Comparison of ENCODE assay signal across 20 cellular contexts in genomic region chr15:22951381-22952280, GRCh38. TPM values are rescaled to one million over a fixed set of nuclear protein-coding genes. Genes with fewer than 3 reads are reported as not detected.
A peak's percentile ranks its signal among the peaks of the same experiment; 100 is the strongest.
DNase-seq lines count a peak whose midpoint lies in the region; ATAC-seq, FAIRE-seq and TF ChIP-seq lines count a peak whose summit lies in the region.
"Had no signal": no experiment of that assay in that cellular context is flagged by ENCODE, and none has a peak within 500 bp of the region (broad histone marks: within the 10 kb centered on the region; RNA-seq: fewer than 3 reads in every experiment).

No MANE protein-coding gene starts in this region.

- H3K4me2 ChIP-seq in HepG2 (ENCODE audit: low read depth, low read length) (no peak overlapping the region), PC-9 (no peak overlapping the region)

- TF ChIP-seq CTCF in liver (IDR thresholded peaks at IDR 0.05; ENCODE audit: low read depth, low read length, missing input control) (no peak), HepG2 (CRISPR knock-in tag; IDR thresholded peaks at IDR 0.05) (no peak), psoas muscle (IDR thresholded peaks at IDR 0.05) (no peak), PC-9 (conservative IDR thresholded peaks at IDR 0.05) (no peak)

- no peak for FAIRE-seq in HepG2 (lab: Jason Lieb, UNC)
- FAIRE-seq: endometrium had no signal

- H3K9ac ChIP-seq in liver (ENCODE audit: low read depth in 1 of 2, low read length in 2 of 2): no peak overlapping the region
- H3K9ac ChIP-seq in HepG2 (ENCODE audit: insufficient read depth, low read depth, low read length): no peak overlapping the region
- H3K9ac ChIP-seq: GM23248 had no signal

- TF ChIP-seq RAD21 in liver (IDR thresholded peaks at IDR 0.05) (no peak), HepG2 (CRISPR knock-in tag; IDR thresholded peaks at IDR 0.05) (no peak)

- no peak overlapping the region for H3K4me3 ChIP-seq in liver (ENCODE audit: low read depth in 1 of 3, low read length in 3 of 3)
- no peak overlapping the region for H3K4me3 ChIP-seq in HepG2 (replicated peaks in 1 of 3; ENCODE audit: insufficient read depth in 1 of 3, low read depth in 2 of 3, low read length in 3 of 3)
- H3K4me3 ChIP-seq in psoas muscle: no peak overlapping the region
- no peak overlapping the region for H3K4me3 ChIP-seq in PC-9
- H3K4me3 ChIP-seq: cardiac muscle cell, GM23248 had no signal

- POLR2A ChIA-PET in HepG2 (lab: Yijun Ruan, JAX) (no interaction called here), PC-9 (lab: Charles Lee; ENCODE audit: unreplicated experiment) (interaction anchor here (0.6 kb wide), 1 partner anchor 13 kb away, joined by 3 read pairs; no protein-coding TSS in a partner anchor)

- BruUV-seq in HepG2 (replicated peaks; lab: Mats Ljungman, UMichigan): no TSS peak
- BruUV-seq in PC-9 (replicated peaks; lab: Mats Ljungman, UMichigan): no TSS peak

- ATAC-seq in HepG2 (no peak), psoas muscle (no peak), HG02798 (IDR thresholded peaks at IDR 0.05; ENCODE audit: poor library complexity, unreplicated experiment) (no peak), HG03520 (IDR thresholded peaks at IDR 0.05; ENCODE audit: unreplicated experiment) (no peak)
- ATAC-seq: activated naive CD4-positive, alpha-beta T cell treated with anti-CD3 and anti-CD28 coated beads, Interleukin-2, amount 50 U/mL, for 72 hours; CD8-positive, alpha-beta T cell had no signal

- intact Hi-C loops in HepG2 (cut with micrococcal nuclease; ENCODE audit: unreplicated experiment): no loop called here
- intact Hi-C loops in psoas muscle (cut with DNase I): no loop called here
- intact Hi-C loops in PC-9 (cut with micrococcal nuclease; ENCODE audit: unreplicated experiment): no loop called here

- peaks cover 0 to 15% (median 7%) of the 10 kb centered on the region in 4 donors for H3K4me1 ChIP-seq in liver (ENCODE audit: control insufficient read depth in 4 of 4, insufficient read depth in 4 of 4, low read length in 3 of 4)
- H3K4me1 ChIP-seq in HepG2 (ENCODE audit: insufficient read depth, low read length): peaks cover 50% of the 10 kb centered on the region
- H3K4me1 ChIP-seq in psoas muscle: peaks cover 11% of the 10 kb centered on the region
- no peaks in the 10 kb centered on the region for H3K4me1 ChIP-seq in PC-9 (replicated peaks; ENCODE audit: insufficient read depth)

- no peaks in the 10 kb centered on the region for H3K9me2 ChIP-seq in PC-9 (ENCODE audit: insufficient read depth)

- H3K36me3 ChIP-seq in liver (ENCODE audit: control insufficient read depth in 4 of 4, insufficient read depth in 3 of 4, low read depth in 1 of 4, low read length in 3 of 4) (peaks cover 0 to 2% (median 0%) of the 10 kb centered on the region in 4 donors), HepG2 (replicated peaks in 1 of 2; ENCODE audit: control insufficient read depth in 1 of 2, insufficient read depth in 2 of 2, low read length in 2 of 2) (no peaks in the 10 kb centered on the region; a peak in 1 of 5 replicates), psoas muscle (ENCODE audit: insufficient read depth in 1 of 2, low read depth in 1 of 2) (peaks cover 0 to 3% of the 10 kb centered on the region in 2 donors), PC-9 (ENCODE audit: low read depth) (no peaks in the 10 kb centered on the region)
- H3K36me3 ChIP-seq: cardiac muscle cell had no signal

- CTCF ChIA-PET in HepG2 (lab: Yijun Ruan, JAX; ENCODE audit: low intra/inter-chr PET ratio, low total read pairs): no interaction called here
- CTCF ChIA-PET in PC-9 (lab: Charles Lee): no interaction called here

- DNase-seq in HepG2 (ENCODE audit: low spot score) (no peak), hepatic stellate cell (ENCODE audit: low spot score) (peak; percentile 57), psoas muscle (no peak), PC-9 (no peak), cerebellar nuclear complex (lab: John Stamatoyannopoulos, UW) (no peak)
- DNase-seq: activated CD4-positive, CD25-positive, alpha-beta regulatory T cell treated with anti-CD3 and anti-CD28 coated beads, Interleukin-2, amount 50 U/mL, for 72 hours; CD8-positive, alpha-beta T cell; EL; GM23248; NCI-H1694 treated with DMSO at 0.1 percent for 48 hours; NCI-H446; retina; SIG-M5 had no signal

- H3K27ac ChIP-seq in liver (ENCODE audit: low read depth in 1 of 2, low read length in 2 of 2) (peak overlapping the region; percentile 62 to 68), HepG2 (ENCODE audit: extremely low read length, insufficient read depth, low read length) (no peak overlapping the region), psoas muscle (peak overlapping the region; percentile 5), PC-9 (no peak overlapping the region)
- H3K27ac ChIP-seq: cardiac muscle cell, GM23248 had no signal

- peaks cover 24% of the 10 kb centered on the region; the same call in 1 of the 2 replicates for H4K20me1 ChIP-seq in HepG2 (ENCODE audit: insufficient read depth, low read length)
- no peaks in the 10 kb centered on the region; the same call in 1 of the 2 replicates for H4K20me1 ChIP-seq in PC-9 (ENCODE audit: insufficient read depth)

- H3K9me3 ChIP-seq in liver (ENCODE audit: control insufficient read depth in 4 of 4, low read length in 3 of 4) (no peaks in the 10 kb centered on the region), HepG2 (ENCODE audit: low read length) (no peaks in the 10 kb centered on the region), psoas muscle (no peaks in the 10 kb centered on the region), PC-9 (ENCODE audit: insufficient read depth, low read depth) (no peaks in the 10 kb centered on the region)
- H3K9me3 ChIP-seq: tibial nerve had no signal

- WGBS in liver: 89% methylated on average over 39 of the region's 39 CpGs
- WGBS in HepG2 (ENCODE audit: low lambda C conversion rate): 96% methylated on average over 21 of the region's 39 CpGs
- WGBS in psoas muscle, 3 donors: 86 to 91% (median 91%) methylated on average over 39 of the region's 39 CpGs

- TF ChIP-seq POLR2A in HepG2 (IDR thresholded peaks at IDR 0.05; ENCODE audit: insufficient read depth in 1 of 2, low read depth in 2 of 2, low read length in 2 of 2): no peak

- TF ChIP-seq EP300 in HepG2 (IDR thresholded peaks at IDR 0.05; ENCODE audit: low read depth in 2 of 2, low read length in 2 of 2) (no peak), HepG2 (CRISPR knock-in tag; IDR thresholded peaks at IDR 0.05; ENCODE audit: borderline replicate concordance) (no peak)

- H3K79me2 ChIP-seq in HepG2 (ENCODE audit: insufficient read depth, low read length) (peaks cover 65% of the 10 kb centered on the region), PC-9 (ENCODE audit: low read depth) (peaks cover 16% of the 10 kb centered on the region; the same call in 1 of the 2 replicates)

- in situ Hi-C loops in HepG2 (cut with HindIII; ENCODE audit: extremely low pct_ligation_motif_present, low pct_unique_long_range_greater_than_20kb): no loop called here

- H3F3A ChIP-seq in PC-9 (ENCODE audit: insufficient read depth, low read depth): no peaks in the 10 kb centered on the region

- no peaks in the 10 kb centered on the region for H3K27me3 ChIP-seq in liver (ENCODE audit: control insufficient read depth in 4 of 4, insufficient read depth in 4 of 4, low read length in 3 of 4)
- no peaks in the 10 kb centered on the region for H3K27me3 ChIP-seq in HepG2 (ENCODE audit: control insufficient read depth in 1 of 2, insufficient read depth in 2 of 2, low read length in 2 of 2)
- H3K27me3 ChIP-seq in psoas muscle (ENCODE audit: insufficient read depth in 3 of 3, low read length in 2 of 3): no peaks in the 10 kb centered on the region
- no peaks in the 10 kb centered on the region for H3K27me3 ChIP-seq in PC-9 (ENCODE audit: insufficient read depth, low read depth)
- H3K27me3 ChIP-seq: cardiac muscle cell, tibial nerve had no signal

- no peak overlapping the region for H2AFZ ChIP-seq in HepG2 (ENCODE audit: low read length)
- H2AFZ ChIP-seq in PC-9: no peak overlapping the region
- H2AFZ ChIP-seq: GM23248 had no signal

TF ChIP-seq in HepG2, 621 proteins besides CTCF, POLR2A, EP300 and RAD21 (continues in another document):
- TF ChIP-seq SMYD3 (CRISPR knock-in tag; IDR thresholded peaks at IDR 0.05) (no peak), ADNP (CRISPR knock-in tag; IDR thresholded peaks at IDR 0.05) (no peak), IRF1 (CRISPR knock-in tag; IDR thresholded peaks at IDR 0.05; ENCODE audit: low read depth) (no peak), RBAK (CRISPR knock-in tag; IDR thresholded peaks at IDR 0.05) (no peak)

RNA-seq across cellular contexts. Expression of gene CYFIP1, which starts 28.5 kb away (rescaled TPM):
- total RNA-seq in liver (10 to 100 TPM; 47.3 to 48.3 TPM), HepG2 (2016; rRNA removed; fragmentation: Illumina TruSeq; extraction: Trizol) (58.3 and 68.2 TPM in 2 replicates), psoas muscle (10 to 100 TPM; 23.3 to 43.0 (median 28.8) TPM), PC-9 (2021) (114 TPM in 2 replicates)
- polyA plus RNA-seq in liver (10 to 100 TPM; 13.5 to 29.3 TPM), HepG2 (2011; rRNA removed) (38.1 and 39.0 TPM in 2 replicates), psoas muscle (10 to 100 TPM in 2 of 3 donors, 1 to 10 TPM in 1; 9.1 to 17.8 (median 10.0) TPM)
- 8.0 and 12.6 TPM in 2 replicates for total RNA-seq in HepG2 (2016; cell fraction: cytosol; rRNA removed; fragmentation: Illumina TruSeq; extraction: Trizol; ENCODE audit: low read depth)
- total RNA-seq in HepG2 (2016; cell fraction: insoluble cytoplasmic fraction; rRNA removed; fragmentation: Illumina TruSeq; extraction: Trizol): 52.9 and 61.7 TPM in 2 replicates
- total RNA-seq in HepG2 (2016; cell fraction: membrane; rRNA removed; fragmentation: Illumina TruSeq; extraction: Trizol): 15.5 and 18.4 TPM in 2 replicates
- 43.3 and 49.9 TPM in 2 replicates for total RNA-seq in HepG2 (2016; cell fraction: nucleus; rRNA removed; fragmentation: Illumina TruSeq; extraction: Trizol)
- polyA plus RNA-seq in HepG2 (2011; cell fraction: cytosol; rRNA removed): 40.5 and 41.5 TPM in 2 replicates
- 56.2 and 59.8 TPM in 2 replicates for polyA plus RNA-seq in HepG2 (2011; cell fraction: nucleus; rRNA removed)
- polyA plus RNA-seq in HepG2 (2012): 28.3 and 34.4 TPM in 2 replicates
- polyA plus RNA-seq in HepG2 (2016; cell fraction: cytosol; fragmentation: Illumina TruSeq; extraction: Trizol; ENCODE audit: low read depth): 2.5 and 2.6 TPM in 2 replicates
- 37.6 and 42.3 TPM in 2 replicates for polyA plus RNA-seq in HepG2 (2016; cell fraction: insoluble cytoplasmic fraction; fragmentation: Illumina TruSeq; extraction: Trizol; ENCODE audit: low read depth)
- polyA plus RNA-seq in HepG2 (2016; cell fraction: membrane; fragmentation: Illumina TruSeq; extraction: Trizol; ENCODE audit: low read depth): 5.2 and 7.3 TPM in 2 replicates
- 39.0 and 40.2 TPM in 2 replicates for polyA plus RNA-seq in HepG2 (2016; cell fraction: nucleus; fragmentation: Illumina TruSeq; extraction: Trizol; ENCODE audit: insufficient read depth, low read depth)
- 99.8 and 114 TPM in 2 replicates for polyA minus RNA-seq in HepG2 (2011; rRNA and poly(A)+ RNA removed; ENCODE audit: low replicate concordance)
- polyA minus RNA-seq in HepG2 (2011; cell fraction: cytosol; rRNA and poly(A)+ RNA removed): 21.1 and 22.3 TPM in 2 replicates
- polyA minus RNA-seq in HepG2 (2011; cell fraction: nucleus; rRNA and poly(A)+ RNA removed): 40.7 and 43.8 TPM in 2 replicates

Comparison
In these comparisons a context has a peak if more than half of its experiments do, and no peak if none do; other contexts are left out.
1. H3K27ac ChIP-seq: peak in liver (2 of 2) and psoas muscle (single experiment); none in HepG2 (single experiment) and PC-9 (single experiment).